Comparison of ENCODE assay signal across 9 cellular contexts in genomic region chr11:96197801-96198465, GRCh38.
DNase-seq lines count a peak whose midpoint lies in the region; ATAC-seq and TF ChIP-seq lines count a peak whose summit lies in the region.
"Had no signal": no experiment of that assay in that cellular context is flagged by ENCODE, and none has a peak within 500 bp of the region (broad histone marks: within the 10 kb centered on the region; RNA-seq: fewer than 3 reads in every experiment).

No MANE protein-coding gene starts in this region.

- peaks cover 37% of the 10 kb centered on the region for H3K4me1 ChIP-seq in MM.1S (ENCODE audit: low read length)

- H3K27ac Mint-ChIP-seq in memory B cell, result peak overlapping the region; percentile 85

- H3K9me2 ChIP-seq in MM.1S (replicated peaks; ENCODE audit: insufficient read depth, low read length), result no peaks in the 10 kb centered on the region

- H3K9me3 Mint-ChIP-seq in memory B cell, result no peaks in the 10 kb centered on the region

- DNase-seq in MM.1S (no peak), memory B cell (ENCODE audit: low spot score in 2 of 2) (no peak), foreskin fibroblast (no peak), NCI-H774 (lab: John Stamatoyannopoulos, UW) (no peak), inferior parietal cortex (ENCODE audit: extremely low spot score) (no peak), T-helper 9 cell (no peak)

- peaks cover 35% of the 10 kb centered on the region for H3K4me1 Mint-ChIP-seq in memory B cell

- H3K4me2 ChIP-seq in MM.1S (ENCODE audit: low read depth, low read length), result no peak overlapping the region

- H3K4me3 Mint-ChIP-seq in memory B cell, result peak overlapping the region; percentile 19

- H3K36me3 ChIP-seq in MM.1S (replicated peaks; ENCODE audit: insufficient read depth, low read length), result no peaks in the 10 kb centered on the region

- no peaks in the 10 kb centered on the region for H3K9me3 ChIP-seq in MM.1S (replicated peaks; ENCODE audit: insufficient read depth, low read length)

- H2AFZ ChIP-seq in MM.1S (ENCODE audit: low read length), result no peak overlapping the region

- ATAC-seq in GM18519 (IDR thresholded peaks at IDR 0.05; ENCODE audit: low FRiP score, unreplicated experiment), result peak; percentile 74
- ATAC-seq in GM21825 (IDR thresholded peaks at IDR 0.05; ENCODE audit: unreplicated experiment), result peak; percentile 82
- peak; percentile 91 for ATAC-seq in memory B cell (ENCODE audit: low read depth)
- ATAC-seq: HCT116 had no signal

- H3K27me3 ChIP-seq in MM.1S (replicated peaks; ENCODE audit: insufficient read depth, low read length), result no peaks in the 10 kb centered on the region

- peaks cover 4% of the 10 kb centered on the region for H3K36me3 Mint-ChIP-seq in memory B cell

- TF ChIP-seq CTCF in MM.1S (IDR thresholded peaks at IDR 0.05; ENCODE audit: low read length), result no peak
- no peak for TF ChIP-seq CTCF in foreskin fibroblast (IDR thresholded peaks at IDR 0.05; ENCODE audit: low read depth, low read length)

- peaks cover 25% of the 10 kb centered on the region for H3K79me2 ChIP-seq in MM.1S (ENCODE audit: low read length)

- no peaks in the 10 kb centered on the region for H3K27me3 Mint-ChIP-seq in memory B cell

- no peaks in the 10 kb centered on the region for H3F3A ChIP-seq in MM.1S (ENCODE audit: insufficient read depth, low read length)

- peak overlapping the region; percentile 9; the same call in 1 of the 2 replicates for H3K27ac ChIP-seq in MM.1S (ENCODE audit: low read length)

- no peak overlapping the region for H3K9ac ChIP-seq in MM.1S (ENCODE audit: low read length)

- H3K4me3 ChIP-seq in MM.1S (ENCODE audit: low read length) (no peak overlapping the region), foreskin fibroblast (ENCODE audit: low read depth in 1 of 2, low read length in 2 of 2) (no peak overlapping the region)

- H4K20me1 ChIP-seq in MM.1S (ENCODE audit: insufficient read depth, low read length), result no peaks in the 10 kb centered on the region
